8 cellular contexts compared by ENCODE assay signal in genomic region chr11:89379976-89380751, GRCh38.
A peak's percentile ranks its signal among the peaks of the same experiment; 100 is the strongest.
DNase-seq lines count a peak whose midpoint lies in the region; ATAC-seq and TF ChIP-seq lines count a peak whose summit lies in the region.
"Not testable (repeated sequence)": the region's sequence is repeated elsewhere in the genome, so short reads cannot be mapped to it uniquely, and the experiment has no call there.

No MANE protein-coding gene starts in this region.

- H3K36me3 ChIP-seq in ascending aorta: peaks cover 3 to 11% of the 10 kb centered on the region in 2 donors
- not testable (repeated sequence) for H3K36me3 ChIP-seq in thoracic aorta

- H3K27ac ChIP-seq in ascending aorta (peak overlapping the region; percentile 86 to 89), coronary artery (peak overlapping the region; percentile 50 to 85), thoracic aorta (peak overlapping the region; percentile 85 to 95)

- ATAC-seq in left ventricle myocardium superior (peak; percentile 61), thoracic aorta (ENCODE audit: insufficient number of reproducible peaks, low FRiP score, low read depth) (peak; percentile 70)

- TF ChIP-seq CTCF in ascending aorta (IDR thresholded peaks at IDR 0.05); coronary artery (IDR thresholded peaks at IDR 0.05); nephron (IDR thresholded peaks at IDR 0.05; ENCODE audit: unreplicated experiment in 3 of 3); thoracic aorta (IDR thresholded peaks at IDR 0.05): not testable (repeated sequence)

- not testable (repeated sequence) for H3K4me3 ChIP-seq in ascending aorta, coronary artery, thoracic aorta

- not testable (repeated sequence) for H3K4me1 Mint-ChIP-seq in nephron

- H3K9me3 Mint-ChIP-seq in nephron: not testable (repeated sequence)

- H3K27me3 ChIP-seq in ascending aorta; thoracic aorta (replicated peaks; ENCODE audit: insufficient read depth): not testable (repeated sequence)

- H3K9me3 ChIP-seq in ascending aorta, thoracic aorta: not testable (repeated sequence)

- peaks cover 5 to 27% of the 10 kb centered on the region in 2 donors for H3K4me1 ChIP-seq in ascending aorta
- H3K4me1 ChIP-seq in thoracic aorta (ENCODE audit: control insufficient read depth in 1 of 2, low read depth in 2 of 2): peaks cover 22 to 50% of the 10 kb centered on the region in 2 donors

- H3K36me3 Mint-ChIP-seq in nephron (ENCODE audit: low read depth): not testable (repeated sequence)

- not testable (repeated sequence) for H3K4me3 Mint-ChIP-seq in nephron

- intact Hi-C loops in ascending aorta (cut with DNase I): loop anchor here (5.0 kb wide), 2 partner anchors 38 to 112 kb away; partner anchors contain the start of gene NOX4
- intact Hi-C loops in left ventricle myocardium superior (cut with micrococcal nuclease): not testable (repeated sequence)

- DNase-seq in EH (ENCODE audit: low read depth) (peak; percentile 59), M059J (ENCODE audit: low read depth) (peak; percentile 39), fibroblast of peridontal ligament (ENCODE audit: extremely low read depth) (peak; percentile 20)
- DNase-seq in ascending aorta (ENCODE audit: low spot score in 2 of 2); coronary artery (ENCODE audit: low spot score); left ventricle myocardium superior; thoracic aorta (ENCODE audit: low spot score): not testable (repeated sequence)

- H3K27me3 Mint-ChIP-seq in nephron (ENCODE audit: low read depth): not testable (repeated sequence)

- peak overlapping the region; percentile 2 to 84 (median 60) for H3K27ac Mint-ChIP-seq in nephron
